ENCODE assay signal across 1 cellular context in the genomic region with DNA sequence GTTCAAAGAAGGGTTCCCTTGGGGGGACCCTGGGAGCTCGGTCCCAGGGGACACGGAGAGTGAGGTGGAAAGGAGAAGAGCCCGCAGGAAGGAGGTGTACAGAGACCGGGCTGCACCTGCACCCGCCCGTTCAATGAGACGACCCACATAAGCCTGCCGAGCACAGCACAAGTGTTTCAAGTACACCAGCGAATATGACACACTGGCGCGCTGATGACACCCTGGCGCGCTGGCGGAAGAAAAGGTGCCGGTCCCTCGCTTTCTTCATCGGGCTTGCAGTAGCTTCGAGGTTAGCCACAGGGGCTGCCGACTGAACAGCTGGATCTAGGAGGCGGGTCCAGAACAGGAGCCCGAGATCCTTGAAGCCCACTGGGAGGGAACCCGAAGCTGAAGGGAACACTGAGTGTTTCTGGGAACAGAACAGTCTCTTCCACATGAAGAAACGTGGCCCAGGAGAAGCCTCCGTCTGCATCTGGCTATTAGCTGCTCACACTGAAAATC.
TF ChIP-seq lines count a peak whose summit lies in the region.

No MANE protein-coding gene starts in this region.

TF ChIP-seq in HepG2, 621 proteins besides CTCF, POLR2A, EP300 and RAD21:
- TF ChIP-seq RXRA (CRISPR knock-in tag; IDR thresholded peaks at IDR 0.05) (0 out of 2 replicates have a peak, but pooled peaks have one; percentile 7), ZNF761 (CRISPR knock-in tag; conservative IDR thresholded peaks at IDR 0.05) (no peak), PAWR (CRISPR knock-in tag; IDR thresholded peaks at IDR 0.05; ENCODE audit: borderline replicate concordance) (0 out of 2 replicates have a peak, but pooled peaks have one; percentile 41)
TF ChIP-seq in HepG2: peak in this region for 2.
